Comparison of ENCODE assay signal across 10 cellular contexts in the genomic region with DNA sequence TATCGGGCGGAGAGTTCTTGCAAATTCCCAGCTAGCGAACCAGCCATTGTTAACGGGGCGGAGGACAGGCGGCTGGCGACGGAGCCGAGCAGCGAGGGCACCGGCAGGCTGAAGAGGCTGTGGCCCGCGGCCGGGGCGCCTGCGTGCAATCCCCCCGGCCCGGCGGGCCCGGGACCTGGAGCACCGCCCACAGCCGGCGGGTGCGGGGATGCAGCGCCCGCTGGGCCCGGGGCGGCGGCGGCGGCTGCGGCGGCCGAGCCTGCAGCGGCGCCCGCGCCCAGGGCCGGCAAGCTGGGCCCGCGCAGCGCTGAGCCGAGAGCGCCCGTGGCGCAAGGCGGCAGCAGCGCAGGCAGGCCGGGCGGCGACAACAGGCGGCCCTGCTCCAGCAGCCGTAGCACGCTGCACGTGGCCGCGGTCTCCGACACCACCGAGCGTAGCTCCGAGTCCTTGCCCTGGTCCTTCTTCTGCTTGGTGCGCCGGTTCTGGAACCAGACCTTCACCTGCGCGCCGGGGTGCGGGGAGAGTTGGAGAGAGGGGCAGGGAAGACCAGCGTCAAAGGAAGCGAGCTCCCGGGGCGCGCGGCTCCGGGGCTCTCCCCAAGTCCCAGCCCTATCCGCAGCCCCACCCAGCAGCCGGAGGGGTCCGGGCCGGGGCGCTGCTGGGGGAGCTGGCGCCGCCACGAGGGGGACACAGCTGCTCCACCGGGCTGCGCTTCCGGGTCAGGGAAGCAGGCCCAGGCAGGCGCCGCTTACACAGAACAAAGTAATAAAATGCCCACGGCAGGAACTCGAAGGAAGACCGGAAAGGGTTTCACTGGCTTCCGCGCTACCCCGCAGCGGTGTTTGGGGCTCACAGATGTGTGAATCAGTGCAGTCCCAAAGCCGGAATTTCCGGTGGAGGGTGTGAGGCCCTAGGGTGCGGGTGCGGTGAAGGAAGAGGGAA. TPM values are rescaled to one million over a fixed set of nuclear protein-coding genes. Genes with fewer than 3 reads are reported as not detected.
DNase-seq lines count a peak whose midpoint lies in the region; ATAC-seq and TF ChIP-seq lines count a peak whose summit lies in the region.
"Had no signal": no experiment of that assay in that cellular context is flagged by ENCODE, and none has a peak within 500 bp of the region (broad histone marks: within the 10 kb centered on the region; RNA-seq: fewer than 3 reads in every experiment).

No MANE protein-coding gene starts in this region.

- peak overlapping the region; percentile 95 for H2AFZ ChIP-seq in neuronal stem cell (ENCODE audit: low read length)

- peak overlapping the region; percentile 98 for H3K18ac ChIP-seq in neuronal stem cell (ENCODE audit: low read length)

- peak overlapping the region; percentile 93 for H2BK15ac ChIP-seq in neuronal stem cell (ENCODE audit: low read length)

- peak overlapping the region; percentile 70 for H4K8ac ChIP-seq in neuronal stem cell (ENCODE audit: low read depth, low read length)

- H3K36me3 ChIP-seq in GM06990 (ENCODE audit: control insufficient read depth, insufficient read depth, low read length) (no peaks in the 10 kb centered on the region), SK-N-MC (ENCODE audit: insufficient read depth, low read length) (no peaks in the 10 kb centered on the region; the same call in 1 of the 2 replicates), esophagus muscularis mucosa (no peaks in the 10 kb centered on the region), neuronal stem cell (replicated peaks in 1 of 2; ENCODE audit: control insufficient read depth in 2 of 2, insufficient read depth in 2 of 2, low read length in 2 of 2) (peaks cover 0 to 2% of the 10 kb centered on the region in 2 donors)

- no peaks in the 10 kb centered on the region; the same call in 1 of the 2 replicates for H3K27me3 ChIP-seq in GM06990 (replicated peaks; ENCODE audit: control insufficient read depth, insufficient read depth, low read length)
- H3K27me3 ChIP-seq in esophagus muscularis mucosa: peaks cover 0 to 100% (median 80%) of the 10 kb centered on the region in 4 donors
- H3K27me3 ChIP-seq in neuronal stem cell (ENCODE audit: control insufficient read depth in 3 of 3, insufficient read depth in 3 of 3, low read depth in 1 of 3, low read length in 3 of 3): peaks cover 13 to 99% (median 76%) of the 10 kb centered on the region in 3 experiments

- peak overlapping the region; percentile 70 for H3K4me2 ChIP-seq in neuronal stem cell (ENCODE audit: insufficient read depth, low read length, poor library complexity, severe bottlenecking)

- WGBS in esophagus muscularis mucosa: 15% methylated on average over 48 of the region's 98 CpGs
- WGBS in neuronal stem cell (ENCODE audit: extremely low coverage in 2 of 2, insufficient read length in 2 of 2, insufficient replicate concordance in 1 of 2), 2 donors: no CpG with 5 or more reads among the region's 98 CpGs

- no peak overlapping the region for H3K23ac ChIP-seq in neuronal stem cell (ENCODE audit: low read depth, low read length, poor library complexity)

- no peak for TF ChIP-seq EP300 in esophagus muscularis mucosa (IDR thresholded peaks at IDR 0.05)

- H3K4me3 ChIP-seq in GM06990 (replicated peaks; ENCODE audit: low read depth, low read length) (no peak overlapping the region), SK-N-MC (peak overlapping the region; percentile 85), esophagus muscularis mucosa (peak overlapping the region; percentile 5 to 30 (median 20)), neuronal stem cell (ENCODE audit: low read length in 2 of 2) (peak overlapping the region; percentile 37 to 63)

- ATAC-seq in GM21526 (IDR thresholded peaks at IDR 0.05; ENCODE audit: low FRiP score, unreplicated experiment) (no peak), GM18511 (IDR thresholded peaks at IDR 0.05; ENCODE audit: unreplicated experiment) (no peak)

- no peak overlapping the region for H2BK12ac ChIP-seq in neuronal stem cell (ENCODE audit: low read length)

- peak overlapping the region; percentile 80 for H3K4ac ChIP-seq in neuronal stem cell (ENCODE audit: low read length)

- TF ChIP-seq CTCF in GM06990 (IDR thresholded peaks at IDR 0.05; ENCODE audit: insufficient read depth, low read length, poor library complexity, severe bottlenecking) (no peak), esophagus muscularis mucosa (IDR thresholded peaks at IDR 0.05) (no peak)

- H3K9ac ChIP-seq in SK-N-MC (ENCODE audit: insufficient read length) (peak overlapping the region; percentile 80), neuronal stem cell (ENCODE audit: low read depth, low read length, poor library complexity) (peak overlapping the region; percentile 94)

- intact Hi-C loops in esophagus muscularis mucosa (cut with DNase I): no loop called here

- H3K9me3 ChIP-seq in SK-N-MC (ENCODE audit: low read depth, low read length) (no peaks in the 10 kb centered on the region), esophagus muscularis mucosa (no peaks in the 10 kb centered on the region), neuronal stem cell (replicated peaks in 1 of 2; ENCODE audit: control insufficient read depth in 2 of 2, insufficient read depth in 1 of 2, low read depth in 1 of 2, low read length in 2 of 2) (peaks cover 0 to 16% of the 10 kb centered on the region in 2 donors)

- in situ Hi-C loops in ACHN (cut with HindIII; ENCODE audit: low pct_ligation_motif_present, low pct_unique_long_range_greater_than_20kb, low sequenced_read_pairs): no loop called here

- H3K27ac ChIP-seq in SK-N-MC (peak overlapping the region; percentile 97), esophagus muscularis mucosa (replicated peaks in 1 of 4) (no peak overlapping the region), neuronal stem cell (replicated peaks; ENCODE audit: low read length) (no peak overlapping the region)

- H3K79me1 ChIP-seq in neuronal stem cell (ENCODE audit: low read depth, low read length): peaks cover 11% of the 10 kb centered on the region

- peak overlapping the region; percentile 97 for H4K91ac ChIP-seq in neuronal stem cell (ENCODE audit: low read depth, low read length, poor library complexity)

- peak overlapping the region; percentile 69 for H2BK5ac ChIP-seq in neuronal stem cell (ENCODE audit: low read length)

- TF ChIP-seq POLR2A in esophagus muscularis mucosa (IDR thresholded peaks at IDR 0.05; ENCODE audit: low read depth): no peak

- H2BK120ac ChIP-seq in neuronal stem cell (ENCODE audit: low read depth, low read length): peak overlapping the region; percentile 81

- H2AK5ac ChIP-seq in neuronal stem cell (ENCODE audit: low read depth, low read length): peak overlapping the region; percentile 66

- peaks cover 41 to 70% (median 67%) of the 10 kb centered on the region in 4 donors for H3K4me1 ChIP-seq in esophagus muscularis mucosa
- peaks cover 6 to 39% of the 10 kb centered on the region in 2 donors for H3K4me1 ChIP-seq in neuronal stem cell (ENCODE audit: control insufficient read depth in 2 of 2, insufficient read depth in 1 of 2, low read depth in 1 of 2, low read length in 2 of 2)

- H3K14ac ChIP-seq in neuronal stem cell (ENCODE audit: low read length): peak overlapping the region; percentile 91

- DNase-seq in GM06990 (ENCODE audit: extremely low read depth, insufficient read length) (peak; percentile 14), SK-N-MC (ENCODE audit: low read depth, low spot score) (no peak), esophagus muscularis mucosa (ENCODE audit: extremely low spot score) (peak; percentile 75), neuronal stem cell (ENCODE audit: low spot score) (peak; percentile 49), activated gamma-delta T cell treated with Interleukin-2 at 50 U/mL for 16 hours (no peak), ACHN (no peak)
- DNase-seq: NCI-H2029 treated with DMSO at 0.1 percent for 48 hours had no signal

RNA-seq across cellular contexts. Expression of a gene that starts 3.7 kb away (rescaled TPM):
- not detected for total RNA-seq in esophagus muscularis mucosa
- 8.1 TPM for polyA plus RNA-seq in neuronal stem cell (2013, experiment 1 of 2)
- polyA plus RNA-seq in neuronal stem cell (2013, experiment 2 of 2): 8.3 TPM
- total RNA-seq: natural killer cell treated with Interleukin-12 subunit alpha and Interleukin-12 subunit beta and Interleukin-15 and Interleukin-18, amount 100 ng/mL, for 72 hours had no signal

Comparison
In these comparisons a context has a peak if more than half of its experiments do, and no peak if none do; other contexts are left out.
1. DNase-seq: peak in GM06990 (single experiment), esophagus muscularis mucosa (single experiment) and neuronal stem cell (single experiment); none in SK-N-MC (single experiment), activated gamma-delta T cell treated with Interleukin-2 at 50 U/mL for 16 hours (single experiment) and ACHN (single experiment).